ENCODE assay signal across 21 cellular contexts in genomic region chr13:113915786-113916329, GRCh38. TPM values are rescaled to one million over a fixed set of nuclear protein-coding genes. Genes with fewer than 3 reads are reported as not detected.
A peak's percentile ranks its signal among the peaks of the same experiment; 100 is the strongest.
DNase-seq lines count a peak whose midpoint lies in the region; ATAC-seq and TF ChIP-seq lines count a peak whose summit lies in the region.
"Had no signal": no experiment of that assay in that cellular context is flagged by ENCODE, and none has a peak within 500 bp of the region (broad histone marks: within the 10 kb centered on the region; RNA-seq: fewer than 3 reads in every experiment).

No MANE protein-coding gene starts in this region.

- no peak for DNase-seq in natural killer cell treated with Interleukin-12 subunit alpha and Interleukin-12 subunit beta and Interleukin-15 and Interleukin-18, amount 100 ng/mL, for 72 hours (ENCODE audit: low spot score)
- DNase-seq in natural killer cell (no peak), breast epithelium (ENCODE audit: low spot score in 2 of 2) (peak; percentile 13 to 25), left lobe of liver (ENCODE audit: low spot score) (peak; percentile 26), type B pancreatic cell (ENCODE audit: extremely low spot score, unreplicated experiment) (peak; percentile 52), SIG-M5 treated with dmso at 0.1 percent for 504 hours (lab: John Stamatoyannopoulos, UW; ENCODE audit: unreplicated experiment) (no peak)
- DNase-seq: activated CD4-positive, alpha-beta T cell treated with anti-CD3 and anti-CD28 coated beads for 1 hour; activated gamma-delta T cell; activated naive CD8-positive, alpha-beta T cell treated with anti-CD3 and anti-CD28 coated beads, Interleukin-2, amount 50 U/mL, for 24 hours; C1 segment of cervical spinal cord; EL; KBM-7; left lung; NCI-H187 treated with DMSO at 0.1 percent for 48 hours; NCI-H69; small intestine; stimulated activated naive CD4-positive, alpha-beta T cell; SW 1271 had no signal

- intact Hi-C loops in natural killer cell (cut with micrococcal nuclease) (no loop called here), breast epithelium (cut with DNase I; ENCODE audit: low total_unique reads) (no loop called here)

- TF ChIP-seq CTCF in natural killer cell (IDR thresholded peaks at IDR 0.05) (no peak), breast epithelium (IDR thresholded peaks at IDR 0.05) (no peak), type B pancreatic cell (conservative IDR thresholded peaks at IDR 0.05) (no peak)

- no peaks in the 10 kb centered on the region for H3K9me3 ChIP-seq in breast epithelium

- peaks cover 4% of the 10 kb centered on the region for H3K9me3 Mint-ChIP-seq in natural killer cell treated with Interleukin-12 subunit alpha and Interleukin-12 subunit beta and Interleukin-15 and Interleukin-18, amount 100 ng/mL, for 72 hours
- H3K9me3 Mint-ChIP-seq in natural killer cell (no peaks in the 10 kb centered on the region), type B pancreatic cell (no peaks in the 10 kb centered on the region)

- ATAC-seq in natural killer cell treated with Interleukin-12 subunit alpha and Interleukin-12 subunit beta and Interleukin-15 and Interleukin-18, amount 100 ng/mL, for 72 hours: peak in 1 of 2 donors; percentile 74
- no peak for ATAC-seq in natural killer cell
- ATAC-seq in left lobe of liver: no peak
- ATAC-seq in GM18520 (IDR thresholded peaks at IDR 0.05; ENCODE audit: unreplicated experiment): no peak
- ATAC-seq in GM19463 (IDR thresholded peaks at IDR 0.05; ENCODE audit: unreplicated experiment): no peak
- ATAC-seq: activated naive CD8-positive, alpha-beta T cell treated with anti-CD3 and anti-CD28 coated beads, Interleukin-2, amount 50 U/mL, for 24 hours; left lung had no signal

- no peaks in the 10 kb centered on the region for H3K36me3 ChIP-seq in breast epithelium
- H3K36me3 ChIP-seq: left lung had no signal

- no peak for TF ChIP-seq POLR2A in breast epithelium (IDR thresholded peaks at IDR 0.05)

- H3K27me3 Mint-ChIP-seq in natural killer cell treated with Interleukin-12 subunit alpha and Interleukin-12 subunit beta and Interleukin-15 and Interleukin-18, amount 100 ng/mL, for 72 hours: peaks cover 27 to 46% of the 10 kb centered on the region in 2 donors
- peaks cover 33 to 41% of the 10 kb centered on the region in 2 donors for H3K27me3 Mint-ChIP-seq in natural killer cell (ENCODE audit: low read depth in 2 of 2)
- H3K27me3 Mint-ChIP-seq in type B pancreatic cell: peaks cover 34% of the 10 kb centered on the region

- peaks cover 6 to 13% of the 10 kb centered on the region in 2 donors for H3K4me1 Mint-ChIP-seq in natural killer cell treated with Interleukin-12 subunit alpha and Interleukin-12 subunit beta and Interleukin-15 and Interleukin-18, amount 100 ng/mL, for 72 hours (ENCODE audit: low read depth in 2 of 2)
- H3K4me1 Mint-ChIP-seq in natural killer cell (peaks cover 0 to 5% of the 10 kb centered on the region in 2 donors), type B pancreatic cell (ENCODE audit: unreplicated experiment) (no peaks in the 10 kb centered on the region)
- H3K4me1 Mint-ChIP-seq: nephron had no signal

- no peak overlapping the region for H3K4me3 Mint-ChIP-seq in natural killer cell treated with Interleukin-12 subunit alpha and Interleukin-12 subunit beta and Interleukin-15 and Interleukin-18, amount 100 ng/mL, for 72 hours
- H3K4me3 Mint-ChIP-seq in natural killer cell: no peak overlapping the region
- H3K4me3 Mint-ChIP-seq in type B pancreatic cell: no peak overlapping the region
- H3K4me3 Mint-ChIP-seq: activated naive CD8-positive, alpha-beta T cell treated with anti-CD3 and anti-CD28 coated beads, Interleukin-2, amount 50 U/mL, for 24 hours; nephron had no signal

- H3K36me3 Mint-ChIP-seq in natural killer cell treated with Interleukin-12 subunit alpha and Interleukin-12 subunit beta and Interleukin-15 and Interleukin-18, amount 100 ng/mL, for 72 hours: peaks cover 22% of the 10 kb centered on the region
- H3K36me3 Mint-ChIP-seq in natural killer cell (no peaks in the 10 kb centered on the region), type B pancreatic cell (no peaks in the 10 kb centered on the region)

- peak overlapping the region in 1 of 2 donors; percentile 4 for H3K27ac ChIP-seq in breast epithelium
- H3K27ac ChIP-seq: left lung had no signal

- H3K4me1 ChIP-seq in breast epithelium: no peaks in the 10 kb centered on the region
- H3K4me1 ChIP-seq: left lung had no signal

- peaks cover 0 to 15% of the 10 kb centered on the region in 2 donors for H3K27me3 ChIP-seq in breast epithelium

- H3K27ac Mint-ChIP-seq in natural killer cell treated with Interleukin-12 subunit alpha and Interleukin-12 subunit beta and Interleukin-15 and Interleukin-18, amount 100 ng/mL, for 72 hours: peak overlapping the region; percentile 77 to 81
- H3K27ac Mint-ChIP-seq in natural killer cell (no peak overlapping the region), type B pancreatic cell (no peak overlapping the region)
- H3K27ac Mint-ChIP-seq: activated naive CD8-positive, alpha-beta T cell treated with anti-CD3 and anti-CD28 coated beads, Interleukin-2, amount 50 U/mL, for 24 hours; nephron had no signal

- H3K4me3 ChIP-seq in breast epithelium: no peak overlapping the region
- H3K4me3 ChIP-seq: left lung had no signal

RNA-seq across cellular contexts. Expression of gene GAS6, which starts 52.0 kb away (rescaled TPM):
- under 1 TPM in 1 of 2 donors, not detected in 1; 0.45 TPM for total RNA-seq in natural killer cell treated with Interleukin-12 subunit alpha and Interleukin-12 subunit beta and Interleukin-15 and Interleukin-18, amount 100 ng/mL, for 72 hours
- 1 to 10 TPM in 1 of 3 donors, under 1 TPM in 2; 0.40 to 1.4 (median 0.41) TPM for total RNA-seq in natural killer cell
- 100 to 1,000 TPM in 2 of 3 donors, 10 to 100 TPM in 1; 85.9 to 146 (median 103) TPM for total RNA-seq in breast epithelium
- 36.5 TPM for total RNA-seq in left lobe of liver
- 42.9 and 102 TPM in 2 replicates for total RNA-seq in type B pancreatic cell (ENCODE audit: low replicate concordance)

RNA-seq across cellular contexts. Expression of gene C13orf46, which starts 58.0 kb away (rescaled TPM):
- 1 to 10 TPM in 1 of 2 donors, under 1 TPM in 1; 0.64 to 1.4 TPM for total RNA-seq in natural killer cell treated with Interleukin-12 subunit alpha and Interleukin-12 subunit beta and Interleukin-15 and Interleukin-18, amount 100 ng/mL, for 72 hours
- total RNA-seq in natural killer cell: 10 to 100 TPM; 21.1 to 23.9 (median 23.5) TPM
- under 1 TPM; 0.16 to 0.73 (median 0.66) TPM for total RNA-seq in breast epithelium
- total RNA-seq in left lobe of liver: 1.1 TPM
- 0.29 TPM in 1 of 2 replicates, not detected in the other for total RNA-seq in type B pancreatic cell (ENCODE audit: low replicate concordance)

Comparison
In these comparisons a context has a peak if more than half of its experiments do, and no peak if none do; other contexts are left out.
1. H3K27ac Mint-ChIP-seq: peak in natural killer cell treated with Interleukin-12 subunit alpha and Interleukin-12 subunit beta and Interleukin-15 and Interleukin-18, amount 100 ng/mL, for 72 hours (2 of 2); none in natural killer cell (0 of 2) and type B pancreatic cell (single experiment).
2. RNA of gene C13orf46, which starts 58.0 kb away (total RNA-seq): 21.1 to 23.9 TPM in natural killer cell; 0.64 to 1.4 TPM in natural killer cell treated with Interleukin-12 subunit alpha and Interleukin-12 subunit beta and Interleukin-15 and Interleukin-18, amount 100 ng/mL, for 72 hours, 1.1 TPM in left lobe of liver (single experiment), 0.16 to 0.73 TPM in breast epithelium and 0.29 TPM in type B pancreatic cell; every median in the first group is over 4 times any median in the second.
3. DNase-seq: peak in breast epithelium (2 of 2), left lobe of liver (single experiment) and type B pancreatic cell (single experiment); none in natural killer cell treated with Interleukin-12 subunit alpha and Interleukin-12 subunit beta and Interleukin-15 and Interleukin-18, amount 100 ng/mL, for 72 hours (single experiment), natural killer cell (single experiment) and SIG-M5 treated with dmso at 0.1 percent for 504 hours (single experiment).
4. RNA of gene GAS6, which starts 52.0 kb away (total RNA-seq): 85.9 to 146 TPM in breast epithelium, 42.9 to 102 TPM in type B pancreatic cell and 36.5 TPM in left lobe of liver (single experiment); 0.45 TPM in natural killer cell treated with Interleukin-12 subunit alpha and Interleukin-12 subunit beta and Interleukin-15 and Interleukin-18, amount 100 ng/mL, for 72 hours and 0.40 to 1.4 TPM in natural killer cell; every median in the first group is over 10 times any median in the second.